ENCODE assay signal across 17 cellular contexts in the genomic region with DNA sequence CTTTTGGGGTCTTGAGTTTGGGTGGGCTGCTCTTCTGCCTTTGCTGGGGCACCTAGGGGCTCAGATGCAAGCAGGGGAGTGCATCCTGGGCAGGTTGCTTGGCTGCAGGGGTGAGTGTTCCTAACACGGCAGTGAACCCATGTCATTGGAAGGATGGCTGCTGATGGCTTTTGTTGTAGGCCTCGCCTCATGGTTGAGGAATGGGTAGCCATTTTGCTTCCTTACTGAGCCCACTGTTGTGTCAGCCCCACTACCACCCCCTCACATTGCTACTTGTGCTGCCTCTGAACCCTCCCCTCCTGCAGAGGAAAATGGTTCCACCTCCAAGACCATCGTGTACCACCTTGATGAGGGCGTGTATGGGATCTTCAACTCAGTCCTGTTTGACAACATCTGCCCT. TPM values are rescaled to one million over a fixed set of nuclear protein-coding genes. Genes with fewer than 3 reads are reported as not detected.
DNase-seq lines count a peak whose midpoint lies in the region; ATAC-seq and TF ChIP-seq lines count a peak whose summit lies in the region.
"Had no signal": no experiment of that assay in that cellular context is flagged by ENCODE, and none has a peak within 500 bp of the region (broad histone marks: within the 10 kb centered on the region; RNA-seq: fewer than 3 reads in every experiment).

No MANE protein-coding gene starts in this region.

- H3K27me3 Mint-ChIP-seq in activated CD8-positive, alpha-beta T cell treated with anti-CD3 and anti-CD28 coated beads, Interleukin-2, amount 10 ng/mL, durations not matched to agents 7 days and 5 days (ENCODE audit: low read depth): no peaks in the 10 kb centered on the region
- no peaks in the 10 kb centered on the region for H3K27me3 Mint-ChIP-seq in naive thymus-derived CD4-positive, alpha-beta T cell
- H3K27me3 Mint-ChIP-seq: brain had no signal

- POLR2A ChIA-PET in activated CD8-positive, alpha-beta T cell treated with anti-CD3 and anti-CD28 coated beads, Interleukin-2, amount 10 ng/mL, durations not matched to agents 7 days and 5 days (lab: Charles Lee): interaction anchor here (1.0 to 1.4 kb wide), 2 partner anchors 29 to 84 kb away, joined by 3 to 4 read pairs; no protein-coding TSS in a partner anchor
- POLR2A ChIA-PET in naive thymus-derived CD4-positive, alpha-beta T cell (lab: Charles Lee): interaction anchor here (2.1 kb wide), 1 partner anchor 84 kb away, joined by 5 read pairs; a partner anchor contains a TSS

- H3K4me1 ChIP-seq in BLaER1 treated with 17β-estradiol and CSF1 and Interleukin-3, amounts not matched to agents 10 nM and 100 nM: peaks cover 39 to 50% (median 43%) of the 10 kb centered on the region in 10 experiments
- peaks cover 37% of the 10 kb centered on the region in 2 donors for H3K4me1 ChIP-seq in naive thymus-derived CD4-positive, alpha-beta T cell (ENCODE audit: control insufficient read depth in 2 of 2, insufficient read depth in 2 of 2, low read length in 2 of 2)

- peaks cover 0 to 27% (median 0%) of the 10 kb centered on the region in 11 experiments; a peak in 4 of 22 replicates for H4K20me1 ChIP-seq in BLaER1 treated with 17β-estradiol and CSF1 and Interleukin-3, amounts not matched to agents 10 nM and 100 nM

- DNase-seq in HL-60 (ENCODE audit: low read depth in 1 of 2, low spot score in 1 of 2): no peak
- peak; percentile 49 for DNase-seq in activated CD8-positive, alpha-beta T cell treated with anti-CD3 and anti-CD28 coated beads, Interleukin-2, amount 10 ng/mL, durations not matched to agents 7 days and 5 days
- no peak for DNase-seq in naive thymus-derived CD4-positive, alpha-beta T cell
- DNase-seq in stimulated activated naive CD8-positive, alpha-beta T cell treated with anti-CD3 and anti-CD28 coated beads, Interleukin-15, Interleukin-2, amounts not matched to agents 100 U/mL and 50 U/mL, for 24 hours: no peak
- no peak for DNase-seq in H4 (ENCODE audit: low spot score)
- DNase-seq: activated CD4-positive, alpha-beta T cell treated with anti-CD3 and anti-CD28 coated beads for 1 hour; activated naive CD4-positive, alpha-beta T cell treated with anti-CD3 and anti-CD28 coated beads, Interleukin-2, amount 50 U/mL, for 16 hours; heart left ventricle; NCI-H1436 treated with DMSO at 0.1 percent for 48 hours; NCI-H2171 treated with DMSO at 0.1 percent for 48 hours; NCI-H774; nucleus accumbens; T1000 had no signal

- no peak for ATAC-seq in activated CD8-positive, alpha-beta T cell treated with anti-CD3 and anti-CD28 coated beads, Interleukin-2, amount 10 ng/mL, durations not matched to agents 7 days and 5 days
- ATAC-seq in naive thymus-derived CD4-positive, alpha-beta T cell: no peak
- no peak for ATAC-seq in stimulated activated naive CD8-positive, alpha-beta T cell treated with anti-CD3 and anti-CD28 coated beads, Interleukin-15, Interleukin-2, amounts not matched to agents 100 U/mL and 50 U/mL, for 24 hours
- no peak for ATAC-seq in esophagus mucosa
- ATAC-seq: heart left ventricle had no signal

- CTCF ChIA-PET in activated CD8-positive, alpha-beta T cell treated with anti-CD3 and anti-CD28 coated beads, Interleukin-2, amount 10 ng/mL, durations not matched to agents 7 days and 5 days (lab: Charles Lee): interaction anchor here (0.8 to 7.9 kb wide), 6 partner anchors 9 to 133 kb away, joined by 3 to 79 read pairs (median 4); a partner anchor contains a TSS
- CTCF ChIA-PET in naive thymus-derived CD4-positive, alpha-beta T cell (lab: Charles Lee): interaction anchor here (3.0 to 3.1 kb wide), 2 partner anchors 10 to 29 kb away, joined by 11 to 13 read pairs; no protein-coding TSS in a partner anchor

- peak overlapping the region; percentile 98 for H3K27ac Mint-ChIP-seq in activated CD8-positive, alpha-beta T cell treated with anti-CD3 and anti-CD28 coated beads, Interleukin-2, amount 10 ng/mL, durations not matched to agents 7 days and 5 days
- H3K27ac Mint-ChIP-seq in naive thymus-derived CD4-positive, alpha-beta T cell: peak overlapping the region in 6 of 9 donors; percentile 49 to 96 (median 94)

- H3K27me3 ChIP-seq in BLaER1 treated with 17β-estradiol and CSF1 and Interleukin-3, amounts not matched to agents 10 nM and 100 nM: peaks cover 0 to 19% (median 0%) of the 10 kb centered on the region in 11 experiments; a peak in 2 of 22 replicates
- H3K27me3 ChIP-seq in HL-60 (ENCODE audit: insufficient read depth, poor library complexity, severe bottlenecking): no peaks in the 10 kb centered on the region
- H3K27me3 ChIP-seq in naive thymus-derived CD4-positive, alpha-beta T cell (ENCODE audit: control insufficient read depth in 2 of 2, insufficient read depth in 2 of 2, low read length in 2 of 2): no peaks in the 10 kb centered on the region
- H3K27me3 ChIP-seq: heart left ventricle had no signal

- H3K4me1 Mint-ChIP-seq in activated CD8-positive, alpha-beta T cell treated with anti-CD3 and anti-CD28 coated beads, Interleukin-2, amount 10 ng/mL, durations not matched to agents 7 days and 5 days (ENCODE audit: low read depth): peaks cover 89% of the 10 kb centered on the region
- peaks cover 35 to 76% (median 60%) of the 10 kb centered on the region in 7 donors for H3K4me1 Mint-ChIP-seq in naive thymus-derived CD4-positive, alpha-beta T cell

- H3K4me2 ChIP-seq in BLaER1 treated with 17β-estradiol and CSF1 and Interleukin-3, amounts not matched to agents 10 nM and 100 nM: peak overlapping the region; percentile 72 to 94 (median 88)

- TF ChIP-seq CTCF in HL-60 (IDR thresholded peaks at IDR 0.05; ENCODE audit: insufficient read depth, low read length): no peak

- H3K9me3 ChIP-seq in BLaER1 treated with 17β-estradiol and CSF1 and Interleukin-3, amounts not matched to agents 10 nM and 100 nM (replicated peaks in 1 of 11): no peaks in the 10 kb centered on the region
- H3K9me3 ChIP-seq in naive thymus-derived CD4-positive, alpha-beta T cell (ENCODE audit: control insufficient read depth in 2 of 3, low read length in 3 of 3): no peaks in the 10 kb centered on the region
- H3K9me3 ChIP-seq: heart left ventricle had no signal

- H3K27ac ChIP-seq in BLaER1 treated with 17β-estradiol and CSF1 and Interleukin-3, amounts not matched to agents 10 nM and 100 nM: peak overlapping the region in 5 of 11 experiments; percentile 72 to 85 (median 81); a peak in 10 of 22 replicates
- H3K27ac ChIP-seq in HL-60 (replicated peaks): peak overlapping the region; percentile 28; the same call in 1 of the 2 replicates
- no peak overlapping the region for H3K27ac ChIP-seq in naive thymus-derived CD4-positive, alpha-beta T cell (ENCODE audit: low read depth, low read length)

- H3K36me3 ChIP-seq in BLaER1 treated with 17β-estradiol and CSF1 and Interleukin-3, amounts not matched to agents 10 nM and 100 nM: no peaks in the 10 kb centered on the region; a peak in 1 of 22 replicates
- no peaks in the 10 kb centered on the region for H3K36me3 ChIP-seq in naive thymus-derived CD4-positive, alpha-beta T cell (ENCODE audit: control insufficient read depth in 2 of 3, insufficient read depth in 3 of 3, low read length in 3 of 3)

- intact Hi-C loops in naive thymus-derived CD4-positive, alpha-beta T cell (cut with micrococcal nuclease): loop anchor here in 1 of 2 donors (5.0 kb wide), 1 partner anchor 60 kb away; a partner anchor contains a TSS

- H3K4me3 ChIP-seq in BLaER1 treated with 17β-estradiol and CSF1 and Interleukin-3, amounts not matched to agents 10 nM and 100 nM: no peak overlapping the region
- H3K4me3 ChIP-seq in HL-60 (replicated peaks; ENCODE audit: insufficient read depth, low read length): no peak overlapping the region
- H3K4me3 ChIP-seq in naive thymus-derived CD4-positive, alpha-beta T cell (ENCODE audit: low read length): no peak overlapping the region
- H3K4me3 ChIP-seq: coronary artery, heart left ventricle had no signal

- no peaks in the 10 kb centered on the region for H3K9me3 Mint-ChIP-seq in activated CD8-positive, alpha-beta T cell treated with anti-CD3 and anti-CD28 coated beads, Interleukin-2, amount 10 ng/mL, durations not matched to agents 7 days and 5 days (ENCODE audit: insufficient read depth)
- no peaks in the 10 kb centered on the region for H3K9me3 Mint-ChIP-seq in naive thymus-derived CD4-positive, alpha-beta T cell
- H3K9me3 Mint-ChIP-seq: brain had no signal

- no peak overlapping the region; a peak in 2 of 22 replicates for H3K9ac ChIP-seq in BLaER1 treated with 17β-estradiol and CSF1 and Interleukin-3, amounts not matched to agents 10 nM and 100 nM

- peak overlapping the region; percentile 70 for H3K4me3 Mint-ChIP-seq in activated CD8-positive, alpha-beta T cell treated with anti-CD3 and anti-CD28 coated beads, Interleukin-2, amount 10 ng/mL, durations not matched to agents 7 days and 5 days
- H3K4me3 Mint-ChIP-seq in naive thymus-derived CD4-positive, alpha-beta T cell: peak overlapping the region in 1 of 10 donors; percentile 85
- H3K4me3 Mint-ChIP-seq: brain had no signal

- H3K36me3 Mint-ChIP-seq in activated CD8-positive, alpha-beta T cell treated with anti-CD3 and anti-CD28 coated beads, Interleukin-2, amount 10 ng/mL, durations not matched to agents 7 days and 5 days (ENCODE audit: low read depth): peaks cover 49% of the 10 kb centered on the region
- peaks cover 0 to 31% (median 6%) of the 10 kb centered on the region in 5 donors for H3K36me3 Mint-ChIP-seq in naive thymus-derived CD4-positive, alpha-beta T cell

RNA-seq across cellular contexts. Expression of a gene that starts 16.8 kb away (rescaled TPM):
- 10 to 100 TPM; 11.0 to 12.0 TPM for total RNA-seq in activated CD8-positive, alpha-beta T cell treated with anti-CD3 and anti-CD28 coated beads, Interleukin-2, amount 10 ng/mL, durations not matched to agents 7 days and 5 days
- total RNA-seq in naive thymus-derived CD4-positive, alpha-beta T cell: 1 to 10 TPM; 5.3 to 9.6 (median 9.0) TPM
- 1 to 10 TPM; 4.3 to 5.1 TPM for polyA plus RNA-seq in naive thymus-derived CD4-positive, alpha-beta T cell
- total RNA-seq in esophagus mucosa: 1.4 TPM
- 3.9 and 5.8 TPM in 2 replicates for total RNA-seq in H4 (2014; rRNA removed; shearing (Covaris generic))
